In the genomic region with DNA sequence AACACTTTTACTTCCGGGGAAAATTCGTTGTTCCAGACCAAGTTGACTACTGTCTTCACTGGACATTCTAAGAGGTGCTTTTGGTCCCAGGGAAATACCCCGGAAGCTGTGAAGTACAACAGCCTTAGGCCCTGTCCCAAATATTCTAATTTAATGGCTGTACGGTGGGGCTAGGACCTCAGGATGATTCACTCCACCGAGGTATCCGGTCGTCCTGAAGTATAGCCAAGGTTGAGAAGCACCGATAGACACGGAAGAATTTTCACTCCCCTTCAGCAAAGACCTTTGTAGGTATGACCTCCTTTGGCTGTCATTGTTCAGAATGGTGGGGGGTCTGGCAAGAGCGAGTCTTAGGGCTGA, we compare ENCODE assay signal across 32 cellular contexts. TPM values are rescaled to one million over a fixed set of nuclear protein-coding genes. Genes with fewer than 3 reads are reported as not detected.
DNase-seq lines count a peak whose midpoint lies in the region; FAIRE-seq and TF ChIP-seq lines count a peak whose summit lies in the region.
"Had no signal": no experiment of that assay in that cellular context is flagged by ENCODE, and none has a peak within 500 bp of the region (broad histone marks: within the 10 kb centered on the region; RNA-seq: fewer than 3 reads in every experiment).

No MANE protein-coding gene starts in this region.

- H3K4me3 Mint-ChIP-seq in activated naive CD4-positive, alpha-beta T cell treated with anti-CD3 and anti-CD28 coated beads, Interleukin-2, amount 50 U/mL, for 24 hours, result no peak overlapping the region
- H3K4me3 Mint-ChIP-seq: activated CD8-positive, alpha-beta memory T cell treated with anti-CD3 and anti-CD28 coated beads, Interleukin-2, amount 10 ng/mL, durations not matched to agents 7 days and 5 days had no signal

- TF ChIP-seq CTCF in PC-9 (conservative IDR thresholded peaks at IDR 0.05), result no peak

- FAIRE-seq in urothelium cell line (lab: Jason Lieb, UNC), result peak; percentile 75
- FAIRE-seq: G401.6 had no signal

- no peaks in the 10 kb centered on the region for H3K36me3 Mint-ChIP-seq in activated naive CD4-positive, alpha-beta T cell treated with anti-CD3 and anti-CD28 coated beads, Interleukin-2, amount 50 U/mL, for 24 hours

- H3K4me3 ChIP-seq in PC-9 (no peak overlapping the region), mesendoderm (ENCODE audit: low read length) (no peak overlapping the region)
- H3K4me3 ChIP-seq: body of pancreas, esophagus squamous epithelium, heart left ventricle, Peyer's patch, suprapubic skin had no signal

- BruUV-seq in PC-9 (replicated peaks; lab: Mats Ljungman, UMichigan), result no TSS peak

- H3K27me3 ChIP-seq in PC-9 (ENCODE audit: insufficient read depth, low read depth) (no peaks in the 10 kb centered on the region), mesendoderm (ENCODE audit: insufficient read depth, low read length, poor library complexity) (no peaks in the 10 kb centered on the region)
- H3K27me3 ChIP-seq: body of pancreas, esophagus squamous epithelium, foreskin keratinocyte, heart left ventricle, Peyer's patch, suprapubic skin had no signal

- no peak for DNase-seq in activated naive CD4-positive, alpha-beta T cell treated with Interleukin-2 at 50 U/mL for 16 hours
- DNase-seq in PC-9, result no peak
- no peak for DNase-seq in mesendoderm
- DNase-seq in urothelium cell line (ENCODE audit: low spot score), result no peak
- DNase-seq in ecto neural progenitor cell (ENCODE audit: low spot score), result no peak
- no peak for DNase-seq in NCI-H2171 (lab: John Stamatoyannopoulos, UW)
- DNase-seq: ACHN; activated CD4-positive, alpha-beta T cell treated with anti-CD3 and anti-CD28 coated beads for 48 hours; activated CD8-positive, alpha-beta memory T cell treated with anti-CD3 and anti-CD28 coated beads, Interleukin-2, amount 10 ng/mL, durations not matched to agents 7 days and 5 days; activated naive CD4-positive, alpha-beta T cell; activated T-cell treated with anti-CD3 and anti-CD28 coated beads, Interleukin-2, amount 50 U/mL, for 48 hours; cerebellar nuclear complex; dermis blood vessel endothelial cell; esophagus squamous epithelium; foreskin keratinocyte; HCEC 1CT; heart left ventricle; islet precursor cell; left ventricle myocardium superior; MV-4-11; NCI-H1436; NCI-H2081; NCI-H345; NCI-H69; Peyer's patch; SHP77 treated with DMSO at 0.1 percent for 48 hours; stimulated activated naive CD4-positive, alpha-beta T cell; WERI-Rb-1 had no signal

- H3K4me1 ChIP-seq in PC-9 (replicated peaks; ENCODE audit: insufficient read depth) (peaks cover 35% of the 10 kb centered on the region), mesendoderm (ENCODE audit: control insufficient read depth, low read depth, low read length) (peaks cover 5% of the 10 kb centered on the region)

- no peak overlapping the region for H3K18ac ChIP-seq in mesendoderm (ENCODE audit: low read length)

- H3K23ac ChIP-seq in mesendoderm (ENCODE audit: low read length), result no peak overlapping the region

- CTCF ChIA-PET in PC-9 (lab: Charles Lee), result no interaction called here

- POLR2A ChIA-PET in PC-9 (lab: Charles Lee; ENCODE audit: unreplicated experiment), result no interaction called here

- no peak overlapping the region for H2AK5ac ChIP-seq in mesendoderm (ENCODE audit: low read length)

- H3K79me1 ChIP-seq in mesendoderm (ENCODE audit: low read length), result no peaks in the 10 kb centered on the region

- H4K8ac ChIP-seq in mesendoderm (ENCODE audit: low read depth, low read length), result no peak overlapping the region

- peak overlapping the region; percentile 44 for H3K56ac ChIP-seq in mesendoderm (ENCODE audit: low read length)

- no peak overlapping the region for H3K4ac ChIP-seq in mesendoderm (ENCODE audit: low read depth, low read length)

- H3K79me2 ChIP-seq in PC-9 (ENCODE audit: low read depth) (peaks cover 36% of the 10 kb centered on the region), mesendoderm (ENCODE audit: control insufficient read depth, insufficient read depth, low read length) (no peaks in the 10 kb centered on the region)

- no peak overlapping the region for H2AFZ ChIP-seq in PC-9

- peaks cover 52% of the 10 kb centered on the region for H3K4me1 Mint-ChIP-seq in activated naive CD4-positive, alpha-beta T cell treated with anti-CD3 and anti-CD28 coated beads, Interleukin-2, amount 50 U/mL, for 24 hours

- H3K27ac ChIP-seq in PC-9 (no peak overlapping the region), mesendoderm (ENCODE audit: low read depth, low read length) (no peak overlapping the region)
- H3K27ac ChIP-seq: body of pancreas, esophagus squamous epithelium, foreskin keratinocyte, heart left ventricle, Peyer's patch, suprapubic skin, WERI-Rb-1 had no signal

- intact Hi-C loops in PC-9 (cut with micrococcal nuclease; ENCODE audit: unreplicated experiment), result loop anchor here (5.0 kb wide), 1 partner anchor 342 kb away; the partner anchor contains the start of gene VAT1

- H3K9me2 ChIP-seq in PC-9 (ENCODE audit: insufficient read depth), result no peaks in the 10 kb centered on the region

- WGBS in mesendoderm (ENCODE audit: extremely low coverage, insufficient coverage, low lambda C conversion rate), result no CpG with 5 or more reads among the region's 10 CpGs

- no peaks in the 10 kb centered on the region for H3K27me3 Mint-ChIP-seq in activated naive CD4-positive, alpha-beta T cell treated with anti-CD3 and anti-CD28 coated beads, Interleukin-2, amount 50 U/mL, for 24 hours
- H3K27me3 Mint-ChIP-seq: activated CD8-positive, alpha-beta memory T cell treated with anti-CD3 and anti-CD28 coated beads, Interleukin-2, amount 10 ng/mL, durations not matched to agents 7 days and 5 days had no signal

- peak overlapping the region; percentile 51; the same call in 1 of the 2 replicates for H3K4me2 ChIP-seq in PC-9
- H3K4me2 ChIP-seq in mesendoderm (ENCODE audit: low read length), result no peak overlapping the region

- H2BK5ac ChIP-seq in mesendoderm (ENCODE audit: low read length), result no peak overlapping the region

- no peaks in the 10 kb centered on the region for H3K9me3 ChIP-seq in PC-9 (ENCODE audit: insufficient read depth, low read depth)
- H3K9me3 ChIP-seq: body of pancreas, heart left ventricle, Peyer's patch, suprapubic skin had no signal

- no peak overlapping the region for H2BK15ac ChIP-seq in mesendoderm (replicated peaks; ENCODE audit: low read depth)

- no peak overlapping the region for H2BK120ac ChIP-seq in mesendoderm (ENCODE audit: low read depth, low read length)

- H3K9me3 Mint-ChIP-seq in activated naive CD4-positive, alpha-beta T cell treated with anti-CD3 and anti-CD28 coated beads, Interleukin-2, amount 50 U/mL, for 24 hours, result no peaks in the 10 kb centered on the region

- no peak overlapping the region for H4K5ac ChIP-seq in mesendoderm (ENCODE audit: low read length)

- H3K36me3 ChIP-seq in PC-9 (ENCODE audit: low read depth), result no peaks in the 10 kb centered on the region
- H3K36me3 ChIP-seq in mesendoderm (ENCODE audit: control insufficient read depth, insufficient read depth, low read length), result no peaks in the 10 kb centered on the region
- H3K36me3 ChIP-seq: esophagus squamous epithelium, heart left ventricle, Peyer's patch, suprapubic skin, WERI-Rb-1 had no signal

- peaks cover 67% of the 10 kb centered on the region for H3F3A ChIP-seq in PC-9 (ENCODE audit: insufficient read depth, low read depth)

- H3K9ac ChIP-seq in mesendoderm (ENCODE audit: low read length), result no peak overlapping the region

- no peaks in the 10 kb centered on the region for H4K20me1 ChIP-seq in PC-9 (ENCODE audit: insufficient read depth)

- peak overlapping the region; percentile 52 for H3K27ac Mint-ChIP-seq in activated naive CD4-positive, alpha-beta T cell treated with anti-CD3 and anti-CD28 coated beads, Interleukin-2, amount 50 U/mL, for 24 hours
- H3K27ac Mint-ChIP-seq: activated CD8-positive, alpha-beta memory T cell treated with anti-CD3 and anti-CD28 coated beads, Interleukin-2, amount 10 ng/mL, durations not matched to agents 7 days and 5 days had no signal

RNA-seq across cellular contexts. Expression of gene ARL4D, which starts 34.9 kb away (rescaled TPM):
- total RNA-seq in PC-9 (2021), result 8.8 and 11.6 TPM in 2 replicates
- 12.7 TPM for polyA plus RNA-seq in mesendoderm (2013, experiment 1 of 2)
- 11.4 TPM for polyA plus RNA-seq in mesendoderm (2013, experiment 2 of 2)
